Comparison of ENCODE assay signal across 9 cellular contexts in genomic region chr3:46368569-46368968, GRCh38. TPM values are rescaled to one million over a fixed set of nuclear protein-coding genes. Genes with fewer than 3 reads are reported as not detected.
DNase-seq lines count a peak whose midpoint lies in the region; ATAC-seq and TF ChIP-seq lines count a peak whose summit lies in the region.
"Had no signal": no experiment of that assay in that cellular context is flagged by ENCODE, and none has a peak within 500 bp of the region (broad histone marks: within the 10 kb centered on the region; RNA-seq: fewer than 3 reads in every experiment).

No MANE protein-coding gene starts in this region.

- H3K9me3 Mint-ChIP-seq in activated T-cell treated with anti-CD3 and anti-CD28 coated beads, Interleukin-2, amount 50 U/mL, for 72 hours = no peaks in the 10 kb centered on the region

- H3K4me1 ChIP-seq in OCI-LY3 (ENCODE audit: low read length) = peaks cover 62% of the 10 kb centered on the region

- H3K27ac ChIP-seq in OCI-LY3 (ENCODE audit: low read length) = peak overlapping the region; percentile 19; the same call in 1 of the 2 replicates

- peak overlapping the region; percentile 77 for H3K4me2 ChIP-seq in OCI-LY3 (ENCODE audit: low read length)

- no peaks in the 10 kb centered on the region for H3K9me3 ChIP-seq in OCI-LY3 (ENCODE audit: insufficient read depth, low read length)

- TF ChIP-seq CTCF in OCI-LY3 (IDR thresholded peaks at IDR 0.05; ENCODE audit: low read depth, low read length) = peak; percentile 96

- H3K79me2 ChIP-seq in OCI-LY3 (ENCODE audit: low read length) = no peaks in the 10 kb centered on the region

- peak in 1 of 2 donors; percentile 29 for ATAC-seq in activated T-cell treated with anti-CD3 and anti-CD28 coated beads, Interleukin-2, amount 50 U/mL, for 72 hours (replicated peaks in 1 of 2)

- no peak overlapping the region for H3K27ac Mint-ChIP-seq in activated T-cell treated with anti-CD3 and anti-CD28 coated beads, Interleukin-2, amount 50 U/mL, for 72 hours

- H2AFZ ChIP-seq in OCI-LY3 (ENCODE audit: low read depth, low read length) = peak overlapping the region; percentile 50; the same call in 1 of the 2 replicates

- H3K4me1 Mint-ChIP-seq in activated T-cell treated with anti-CD3 and anti-CD28 coated beads, Interleukin-2, amount 50 U/mL, for 72 hours (ENCODE audit: low read depth) = peaks cover 40% of the 10 kb centered on the region

- peaks cover 60% of the 10 kb centered on the region for H3K27me3 ChIP-seq in OCI-LY3 (ENCODE audit: low read depth, low read length)

- DNase-seq in NCI-H82 (lab: John Stamatoyannopoulos, UW) (peak; percentile 8), NCI-H82 treated with DMSO at 0.1 percent for 48 hours (lab: John Stamatoyannopoulos, UW; ENCODE audit: unreplicated experiment) (no peak), hippocampal formation (lab: John Stamatoyannopoulos, UW) (peak; percentile 16 to 44), NCI-H510A (lab: John Stamatoyannopoulos, UW) (no peak), NCI-H2227 (lab: John Stamatoyannopoulos, UW; ENCODE audit: unreplicated experiment) (no peak)
- peak; percentile 48 to 56 for DNase-seq in activated T-cell treated with anti-CD3 and anti-CD28 coated beads, Interleukin-2, amount 50 U/mL, for 72 hours
- peak; percentile 45 for DNase-seq in stimulated activated CD8-positive, alpha-beta memory T cell treated with anti-CD3 and anti-CD28 coated beads, Interleukin-12 subunit alpha, Interleukin-12 subunit beta, amount 100 ng/mL, for 1 hour (ENCODE audit: low read depth)

- H3K9ac ChIP-seq in OCI-LY3 (ENCODE audit: low read length) = peak overlapping the region; percentile 27; the same call in 1 of the 2 replicates

- H3K36me3 ChIP-seq in OCI-LY3 (replicated peaks; ENCODE audit: low read depth, low read length) = no peaks in the 10 kb centered on the region

- H3K4me3 ChIP-seq in OCI-LY3 (ENCODE audit: low read length) = no peak overlapping the region

- peaks cover 63% of the 10 kb centered on the region for H3K27me3 Mint-ChIP-seq in activated T-cell treated with anti-CD3 and anti-CD28 coated beads, Interleukin-2, amount 50 U/mL, for 72 hours (ENCODE audit: low read depth)
- H3K27me3 Mint-ChIP-seq: activated naive CD8-positive, alpha-beta T cell had no signal

- peak overlapping the region in 1 of 2 donors; percentile 3 for H3K4me3 Mint-ChIP-seq in activated T-cell treated with anti-CD3 and anti-CD28 coated beads, Interleukin-2, amount 50 U/mL, for 72 hours
- H3K4me3 Mint-ChIP-seq: activated naive CD8-positive, alpha-beta T cell had no signal

- no peaks in the 10 kb centered on the region for H4K20me1 ChIP-seq in OCI-LY3 (ENCODE audit: insufficient read depth, low read length)

- no peaks in the 10 kb centered on the region for H3K36me3 Mint-ChIP-seq in activated T-cell treated with anti-CD3 and anti-CD28 coated beads, Interleukin-2, amount 50 U/mL, for 72 hours (ENCODE audit: insufficient read depth in 2 of 2)
- H3K36me3 Mint-ChIP-seq: activated naive CD8-positive, alpha-beta T cell had no signal

RNA-seq across cellular contexts. Expression of gene CCR5, which starts 2.2 kb away (rescaled TPM):
- 1 to 10 TPM in 1 of 2 donors, under 1 TPM in 1; 0.29 to 1.4 TPM for total RNA-seq in activated T-cell treated with anti-CD3 and anti-CD28 coated beads, Interleukin-2, amount 50 U/mL, for 72 hours

RNA-seq across cellular contexts. Expression of gene CCR2, which starts 14.7 kb away (rescaled TPM):
- total RNA-seq in activated T-cell treated with anti-CD3 and anti-CD28 coated beads, Interleukin-2, amount 50 U/mL, for 72 hours = under 1 TPM in 1 of 2 donors, not detected in 1; 0.46 TPM

RNA-seq across cellular contexts. Expression of gene CCRL2, which starts 38.5 kb away (rescaled TPM):
- total RNA-seq in activated T-cell treated with anti-CD3 and anti-CD28 coated beads, Interleukin-2, amount 50 U/mL, for 72 hours = 1 to 10 TPM; 2.5 to 3.2 TPM

Comparison
In these comparisons a context has a peak if more than half of its experiments do, and no peak if none do; other contexts are left out.
1. DNase-seq: peak in NCI-H82 (single experiment), activated T-cell treated with anti-CD3 and anti-CD28 coated beads, Interleukin-2, amount 50 U/mL, for 72 hours (2 of 2), hippocampal formation (2 of 2) and stimulated activated CD8-positive, alpha-beta memory T cell treated with anti-CD3 and anti-CD28 coated beads, Interleukin-12 subunit alpha, Interleukin-12 subunit beta, amount 100 ng/mL, for 1 hour (single experiment); none in NCI-H82 treated with DMSO at 0.1 percent for 48 hours (single experiment), NCI-H510A (single experiment) and NCI-H2227 (single experiment).